In genomic region chr2:216691210-216691741, GRCh38 we compare ENCODE assay signal across 9 cellular contexts. TPM values are rescaled to one million over a fixed set of nuclear protein-coding genes. Genes with fewer than 3 reads are reported as not detected.
DNase-seq lines count a peak whose midpoint lies in the region; ATAC-seq and TF ChIP-seq lines count a peak whose summit lies in the region.
"Had no signal": no experiment of that assay in that cellular context is flagged by ENCODE, and none has a peak within 500 bp of the region (broad histone marks: within the 10 kb centered on the region; RNA-seq: fewer than 3 reads in every experiment).

No MANE protein-coding gene starts in this region.

- H3K27me3 ChIP-seq in MM.1S (replicated peaks; ENCODE audit: insufficient read depth, low read length) (peaks cover 20% of the 10 kb centered on the region), endodermal cell (ENCODE audit: control insufficient read depth, insufficient read depth, low read length, poor library complexity, severe bottlenecking) (peaks cover 25% of the 10 kb centered on the region), testis (no peaks in the 10 kb centered on the region)

- peak overlapping the region; percentile 1 for H3K4me3 Mint-ChIP-seq in endodermal cell

- H3K27ac Mint-ChIP-seq in endodermal cell, result no peak overlapping the region

- H3K36me3 ChIP-seq in MM.1S (replicated peaks; ENCODE audit: insufficient read depth, low read length), result no peaks in the 10 kb centered on the region
- H3K36me3 ChIP-seq in endodermal cell (ENCODE audit: control insufficient read depth, insufficient read depth, low read length), result peaks cover 28% of the 10 kb centered on the region
- H3K36me3 ChIP-seq in testis (ENCODE audit: low read depth, missing control alignments), result no peaks in the 10 kb centered on the region

- H4K20me1 ChIP-seq in MM.1S (ENCODE audit: insufficient read depth, low read length), result no peaks in the 10 kb centered on the region

- peak overlapping the region; percentile 57 for H3K4me3 ChIP-seq in MM.1S (ENCODE audit: low read length)
- peak overlapping the region; percentile 73 for H3K4me3 ChIP-seq in endodermal cell (ENCODE audit: low read length)
- peak overlapping the region; percentile 0 to 21 for H3K4me3 ChIP-seq in testis

- peak; percentile 89 for DNase-seq in COR-L47 (lab: John Stamatoyannopoulos, UW)
- peak; percentile 19 for DNase-seq in MM.1S
- DNase-seq in SW480 (ENCODE audit: low spot score), result peak; percentile 76
- DNase-seq in endodermal cell, result peak; percentile 82
- DNase-seq in medulla oblongata (ENCODE audit: extremely low spot score), result peak; percentile 62
- DNase-seq in testis, result peak; percentile 86
- DNase-seq in left lobe of liver (ENCODE audit: low spot score), result no peak

- no peaks in the 10 kb centered on the region for H3K9me3 Mint-ChIP-seq in endodermal cell

- ATAC-seq in left lobe of liver (no peak), GM18861 (IDR thresholded peaks at IDR 0.05; ENCODE audit: unreplicated experiment) (no peak)

- H3K27ac ChIP-seq in MM.1S (ENCODE audit: low read length) (no peak overlapping the region), endodermal cell (ENCODE audit: low read depth, low read length) (peak overlapping the region; percentile 83), testis (peak overlapping the region in 1 of 2 donors; percentile 50)

- intact Hi-C loops in testis (cut with DNase I; ENCODE audit: low total_unique reads), result loop anchor here (10.0 kb wide), 1 partner anchor 1064 kb away; no protein-coding TSS in a partner anchor

- H3K4me1 ChIP-seq in MM.1S (ENCODE audit: low read length) (no peaks in the 10 kb centered on the region), endodermal cell (ENCODE audit: control insufficient read depth, insufficient read depth, low read length) (peaks cover 7% of the 10 kb centered on the region), testis (peaks cover 16% of the 10 kb centered on the region)

- H3K36me3 Mint-ChIP-seq in endodermal cell (ENCODE audit: low read depth), result no peaks in the 10 kb centered on the region

- H3K4me1 Mint-ChIP-seq in endodermal cell, result peaks cover 26% of the 10 kb centered on the region

- peaks cover 67% of the 10 kb centered on the region for H3K27me3 Mint-ChIP-seq in endodermal cell (ENCODE audit: insufficient read depth)

- peaks cover 7% of the 10 kb centered on the region; the same call in 1 of the 2 replicates for H3F3A ChIP-seq in MM.1S (ENCODE audit: insufficient read depth, low read length)

- TF ChIP-seq CTCF in MM.1S (IDR thresholded peaks at IDR 0.05; ENCODE audit: low read length), result no peak
- no peak for TF ChIP-seq CTCF in endodermal cell (conservative IDR thresholded peaks at IDR 0.05)
- TF ChIP-seq CTCF in testis (IDR thresholded peaks at IDR 0.05), result no peak

- H3K9me3 ChIP-seq in MM.1S (replicated peaks; ENCODE audit: insufficient read depth, low read length), result no peaks in the 10 kb centered on the region
- no peaks in the 10 kb centered on the region for H3K9me3 ChIP-seq in endodermal cell (ENCODE audit: control insufficient read depth, low read length)
- H3K9me3 ChIP-seq in testis, result no peaks in the 10 kb centered on the region

- no peaks in the 10 kb centered on the region for H3K9me2 ChIP-seq in MM.1S (replicated peaks; ENCODE audit: insufficient read depth, low read length)

- peak overlapping the region; percentile 90 for H3K4me2 ChIP-seq in MM.1S (ENCODE audit: low read depth, low read length)

- 18 to 22% methylated on average over 10 to 12 of the region's 12 CpGs for WGBS in endodermal cell (ENCODE audit: insufficient coverage in 1 of 2, insufficient read length in 1 of 2), 2 experiments
- 3 to 6% methylated on average over 12 of the region's 12 CpGs for WGBS in testis, 2 donors

- H3K9ac ChIP-seq in MM.1S (ENCODE audit: low read length) (no peak overlapping the region; the same call in 1 of the 2 replicates), endodermal cell (ENCODE audit: extremely low read depth, low read length, poor library complexity, severe bottlenecking) (no peak overlapping the region)

- H2AFZ ChIP-seq in MM.1S (ENCODE audit: low read length), result peak overlapping the region; percentile 33; the same call in 1 of the 2 replicates

- no peak for TF ChIP-seq POLR2A in testis (IDR thresholded peaks at IDR 0.05)

- H3K79me2 ChIP-seq in MM.1S (ENCODE audit: low read length), result no peaks in the 10 kb centered on the region

RNA-seq across cellular contexts. Expression of gene IGFBP5, which starts 4.1 kb away (rescaled TPM):
- total RNA-seq in endodermal cell (1 to 10 TPM; 3.6 to 8.9 TPM), testis (100 to 1,000 TPM; 169 to 308 TPM), left lobe of liver (55.4 TPM)
- polyA plus RNA-seq in endodermal cell (2013, experiment 1 of 2), result 215 TPM
- 246 TPM for polyA plus RNA-seq in endodermal cell (2013, experiment 2 of 2)
- 228 TPM for polyA plus RNA-seq in testis (ENCODE audit: insufficient read depth, low read depth, low replicate concordance)
- total RNA-seq: endothelial cell of umbilical vein had no signal

RNA-seq across cellular contexts. Expression of gene IGFBP2, which starts 58.1 kb away (rescaled TPM):
- total RNA-seq in endodermal cell (100 to 1,000 TPM in 1 of 2 donors, 10 to 100 TPM in 1; 80.8 to 313 TPM), testis (100 to 1,000 TPM; 100 to 118 TPM), left lobe of liver (404 TPM)
- 698 TPM for polyA plus RNA-seq in endodermal cell (2013, experiment 1 of 2)
- polyA plus RNA-seq in endodermal cell (2013, experiment 2 of 2), result 702 TPM
- 180 TPM for polyA plus RNA-seq in testis (ENCODE audit: insufficient read depth, low read depth, low replicate concordance)

Comparison
In these comparisons a context has a peak if more than half of its experiments do, and no peak if none do; other contexts are left out.
1. H3K4me3 ChIP-seq: peak in every context shown above with its lines; median percentile 73 in endodermal cell; 57 in MM.1S; 10 in testis.